ENCODE assay signal across 8 cellular contexts in genomic region chr11:130427581-130428211, GRCh38. TPM values are rescaled to one million over a fixed set of nuclear protein-coding genes. Genes with fewer than 3 reads are reported as not detected.
A peak's percentile ranks its signal among the peaks of the same experiment; 100 is the strongest.
DNase-seq lines count a peak whose midpoint lies in the region; ATAC-seq and TF ChIP-seq lines count a peak whose summit lies in the region.

No MANE protein-coding gene starts in this region.

- H3K4me1 ChIP-seq in Peyer's patch = peaks cover 0 to 7% (median 6%) of the 10 kb centered on the region in 4 donors

- peak overlapping the region in 3 of 4 donors; percentile 36 to 50 (median 49) for H3K4me3 ChIP-seq in Peyer's patch

- H3K36me3 ChIP-seq in Peyer's patch = no peaks in the 10 kb centered on the region

- TF ChIP-seq CTCF in Peyer's patch (IDR thresholded peaks at IDR 0.05) = peak in 2 of 6 experiments; percentile 4 to 9

- intact Hi-C loops in head of caudate nucleus (cut with DNase I) = loop anchor here (5.0 kb wide), 1 partner anchor 35 kb away; no protein-coding TSS in a partner anchor
- intact Hi-C loops in posterior cingulate gyrus (cut with DNase I) = loop anchor here (1.0 to 2.0 kb wide), 3 partner anchors 37 to 214 kb away; no protein-coding TSS in a partner anchor

- peak overlapping the region in 1 of 4 donors; percentile 17 for H3K27ac ChIP-seq in Peyer's patch

- no peaks in the 10 kb centered on the region for H3K9me3 ChIP-seq in Peyer's patch

- no peak for TF ChIP-seq POLR2A in Peyer's patch (IDR thresholded peaks at IDR 0.05)

- peak; percentile 25 for DNase-seq in EH (ENCODE audit: low read depth)
- no peak for DNase-seq in Peyer's patch
- peak in 40 of 42 donors; percentile 46 to 86 (median 70) for DNase-seq in head of caudate nucleus
- DNase-seq in posterior cingulate gyrus = peak in 6 of 10 donors; percentile 62 to 95 (median 80)
- no peak for DNase-seq in stimulated activated CD4-positive, alpha-beta T cell treated with anti-CD3 and anti-CD28 coated beads, Interleukin-15, amount 100 ng/mL, for 24 hours
- no peak for DNase-seq in KG1 (lab: John Stamatoyannopoulos, UW)

- H3K27me3 ChIP-seq in Peyer's patch = peaks cover 0 to 16% of the 10 kb centered on the region in 2 donors

- ATAC-seq in GM19455 (IDR thresholded peaks at IDR 0.05; ENCODE audit: unreplicated experiment) (no peak), GM18517 (IDR thresholded peaks at IDR 0.05; ENCODE audit: unreplicated experiment) (no peak)

RNA-seq across cellular contexts. Expression of gene ADAMTS8, which starts 0.7 kb away (rescaled TPM):
- 1 to 10 TPM in 1 of 4 donors, under 1 TPM in 1, not detected in 2; 0.85 to 1.7 TPM for total RNA-seq in Peyer's patch

RNA-seq across cellular contexts. Expression of gene ADAMTS15, which starts 20.7 kb away (rescaled TPM):
- total RNA-seq in Peyer's patch = 1 to 10 TPM in 3 of 4 donors, under 1 TPM in 1; 0.53 to 5.8 (median 2.6) TPM

Comparison
In these comparisons a context has a peak if more than half of its experiments do, and no peak if none do; other contexts are left out.
1. DNase-seq: peak in EH (single experiment), head of caudate nucleus (40 of 42) and posterior cingulate gyrus (6 of 10); none in Peyer's patch (0 of 3), stimulated activated CD4-positive, alpha-beta T cell treated with anti-CD3 and anti-CD28 coated beads, Interleukin-15, amount 100 ng/mL, for 24 hours (single experiment) and KG1 (single experiment).